Comparison of ENCODE assay signal across 12 cellular contexts in the genomic region with DNA sequence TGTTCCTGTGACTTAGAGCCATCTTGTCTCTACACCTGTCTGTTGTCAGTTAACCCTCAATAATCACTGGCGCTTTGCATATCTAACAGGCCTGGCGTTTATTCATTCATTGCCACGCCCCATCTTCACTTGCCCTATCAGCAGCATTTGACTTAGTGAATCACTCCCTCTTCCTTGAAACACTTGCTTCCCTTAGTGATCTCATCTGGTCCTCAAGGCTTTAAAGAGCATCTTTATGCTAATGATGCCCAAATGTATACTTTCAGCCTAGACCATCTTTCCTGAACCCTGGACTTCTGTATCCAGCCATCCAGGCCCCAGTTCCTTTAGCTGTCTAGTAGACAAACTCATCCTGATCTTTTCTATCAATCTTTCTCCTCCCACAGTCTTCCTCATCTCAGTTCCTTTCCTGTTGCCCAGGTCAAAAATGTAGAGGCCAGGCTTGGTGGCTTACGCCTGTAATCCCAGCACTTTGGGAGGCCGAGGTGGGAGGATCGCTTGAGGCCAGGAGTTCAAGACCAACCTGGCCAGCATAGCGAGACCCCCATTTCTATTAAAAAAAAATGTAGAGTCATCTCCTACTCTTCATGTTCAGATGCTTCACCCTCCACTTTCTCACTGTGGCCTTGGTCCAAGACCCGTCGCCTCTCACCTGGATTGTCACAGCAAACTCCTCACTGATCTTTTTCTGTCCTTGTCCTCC. TPM values are rescaled to one million over a fixed set of nuclear protein-coding genes. Genes with fewer than 3 reads are reported as not detected.
A peak's percentile ranks its signal among the peaks of the same experiment; 100 is the strongest.
DNase-seq lines count a peak whose midpoint lies in the region; ATAC-seq and TF ChIP-seq lines count a peak whose summit lies in the region.
"Had no signal": no experiment of that assay in that cellular context is flagged by ENCODE, and none has a peak within 500 bp of the region (broad histone marks: within the 10 kb centered on the region; RNA-seq: fewer than 3 reads in every experiment).

No MANE protein-coding gene starts in this region.

- no peak overlapping the region for H3K27ac Mint-ChIP-seq in T-helper 2 cell treated with Interferon-gamma antibody and Interleukin-4, amounts not matched to agents 5 μg/mL and 100 μg/mL, for 36 hours
- no peak overlapping the region for H3K27ac Mint-ChIP-seq in osteocyte (ENCODE audit: unreplicated experiment)

- peaks cover 11% of the 10 kb centered on the region for H3K4me1 Mint-ChIP-seq in T-helper 2 cell treated with Interferon-gamma antibody and Interleukin-4, amounts not matched to agents 5 μg/mL and 100 μg/mL, for 36 hours (ENCODE audit: low read depth)
- peaks cover 32% of the 10 kb centered on the region for H3K4me1 Mint-ChIP-seq in osteocyte (ENCODE audit: unreplicated experiment)

- no peak overlapping the region for H3K4me3 ChIP-seq in coronary artery
- H3K4me3 ChIP-seq: GM12878, pancreas had no signal

- no peak for TF ChIP-seq CTCF in coronary artery (IDR thresholded peaks at IDR 0.05)
- TF ChIP-seq CTCF in osteocyte (IDR thresholded peaks at IDR 0.05), result no peak

- no peak for DNase-seq in T-helper 2 cell treated with Interferon-gamma antibody and Interleukin-4, amounts not matched to agents 5 μg/mL and 100 μg/mL, for 36 hours (ENCODE audit: low spot score)
- no peak for DNase-seq in T-helper 2 cell
- peak; percentile 13 for DNase-seq in LoVo (ENCODE audit: low spot score)
- DNase-seq in coronary artery (ENCODE audit: low spot score), result peak; percentile 28
- DNase-seq in osteocyte (ENCODE audit: extremely low spot score, unreplicated experiment), result no peak
- no peak for DNase-seq in NCI-H2171 (lab: John Stamatoyannopoulos, UW)
- DNase-seq: NCI-H187, pancreas, SK-N-SH had no signal

- peaks cover 60% of the 10 kb centered on the region for H3K27me3 Mint-ChIP-seq in T-helper 2 cell treated with Interferon-gamma antibody and Interleukin-4, amounts not matched to agents 5 μg/mL and 100 μg/mL, for 36 hours (ENCODE audit: low read depth)
- H3K27me3 Mint-ChIP-seq in osteocyte (ENCODE audit: unreplicated experiment), result no peaks in the 10 kb centered on the region

- no peaks in the 10 kb centered on the region for H3K9me3 Mint-ChIP-seq in T-helper 2 cell treated with Interferon-gamma antibody and Interleukin-4, amounts not matched to agents 5 μg/mL and 100 μg/mL, for 36 hours
- no peaks in the 10 kb centered on the region for H3K9me3 Mint-ChIP-seq in osteocyte (ENCODE audit: unreplicated experiment)

- no peak overlapping the region for H3K27ac ChIP-seq in coronary artery
- H3K27ac ChIP-seq: pancreas had no signal

- ATAC-seq in HG02884 (IDR thresholded peaks at IDR 0.05; ENCODE audit: unreplicated experiment) (no peak), HG03378 (IDR thresholded peaks at IDR 0.05; ENCODE audit: unreplicated experiment) (no peak)
- ATAC-seq: GM12878, pancreas had no signal

- H3K4me3 Mint-ChIP-seq in T-helper 2 cell treated with Interferon-gamma antibody and Interleukin-4, amounts not matched to agents 5 μg/mL and 100 μg/mL, for 36 hours, result peak overlapping the region; percentile 82
- peak overlapping the region; percentile 91 for H3K4me3 Mint-ChIP-seq in osteocyte (ENCODE audit: unreplicated experiment)

- no peaks in the 10 kb centered on the region for H3K36me3 Mint-ChIP-seq in T-helper 2 cell treated with Interferon-gamma antibody and Interleukin-4, amounts not matched to agents 5 μg/mL and 100 μg/mL, for 36 hours (ENCODE audit: low read depth)
- peaks cover 2% of the 10 kb centered on the region for H3K36me3 Mint-ChIP-seq in osteocyte (ENCODE audit: unreplicated experiment)

RNA-seq across cellular contexts. Expression of a gene that starts 1.4 kb away (rescaled TPM):
- 36.4 and 36.8 TPM in 2 replicates for total RNA-seq in osteocyte

RNA-seq across cellular contexts. Expression of a gene that starts 46.3 kb away (rescaled TPM):
- 0.16 and 0.48 TPM in 2 replicates for total RNA-seq in osteocyte

Comparison
In these comparisons a context has a peak if more than half of its experiments do, and no peak if none do; other contexts are left out.
1. DNase-seq: peak in LoVo (single experiment) and coronary artery (single experiment); none in T-helper 2 cell treated with Interferon-gamma antibody and Interleukin-4, amounts not matched to agents 5 μg/mL and 100 μg/mL, for 36 hours (single experiment), T-helper 2 cell (0 of 5), osteocyte (single experiment) and NCI-H2171 (single experiment).